ENCODE assay signal across 20 cellular contexts in the genomic region with DNA sequence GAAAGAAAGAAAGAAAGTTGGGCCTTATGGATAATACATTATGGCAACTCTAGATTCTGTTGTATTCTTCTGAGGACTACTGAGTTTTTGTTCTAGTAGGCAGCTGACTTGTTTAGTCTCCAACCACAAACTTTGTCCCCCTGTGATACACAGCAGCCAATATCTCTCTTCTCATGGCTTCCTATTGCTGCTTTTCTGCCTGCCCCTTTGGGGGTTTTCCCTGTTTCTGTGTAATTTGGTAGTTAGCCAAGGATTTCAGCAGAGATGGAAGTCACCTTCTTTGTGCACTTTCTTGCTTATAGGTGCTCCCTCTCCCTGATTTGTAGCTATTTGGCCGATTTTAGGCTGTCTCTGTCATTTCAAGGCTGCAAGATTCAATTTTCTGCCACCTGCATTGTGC.
"Had no signal": no experiment of that assay in that cellular context is flagged by ENCODE, and none has a peak within 500 bp of the region (broad histone marks: within the 10 kb centered on the region; RNA-seq: fewer than 3 reads in every experiment).

No MANE protein-coding gene starts in this region.

- ATAC-seq: activated T-cell treated with anti-CD3 and anti-CD28 coated beads, Interleukin-2, amount 50 U/mL, for 4 hours; foreskin keratinocyte; upper lobe of right lung had no signal

- H3K9me3 ChIP-seq: upper lobe of right lung had no signal

- H3K4me3 Mint-ChIP-seq: activated naive CD8-positive, alpha-beta T cell treated with anti-CD3 and anti-CD28 coated beads, Interleukin-2, amount 10 ng/mL, durations not matched to agents 7 days and 5 days; activated T-cell treated with anti-CD3 and anti-CD28 coated beads, Interleukin-2, amount 50 U/mL, for 4 hours; naive thymus-derived CD8-positive, alpha-beta T cell had no signal

- H3K4me3 ChIP-seq: upper lobe of right lung had no signal

- H3K27me3 ChIP-seq: foreskin keratinocyte, upper lobe of right lung had no signal

- DNase-seq: activated CD4-positive, alpha-beta T cell treated with anti-CD3 and anti-CD28 coated beads for 4 hours; activated CD4-positive, alpha-beta T cell treated with anti-CD3 and anti-CD28 coated beads, Interleukin-2, amount 50 U/mL, for 48 hours; activated CD4-positive, CD25-positive, alpha-beta regulatory T cell; activated CD8-positive, alpha-beta memory T cell treated with anti-CD3 and anti-CD28 coated beads, Interleukin-2, amount 50 U/mL, for 48 hours; activated naive CD4-positive, alpha-beta T cell; activated naive CD8-positive, alpha-beta T cell treated with anti-CD3 and anti-CD28 coated beads, Interleukin-2, amount 10 ng/mL, durations not matched to agents 7 days and 5 days; activated T-cell treated with anti-CD3 and anti-CD28 coated beads, Interleukin-2, amount 50 U/mL, for 4 hours; amniotic stem cell; cerebellar nuclear complex; cortex of kidney; erythroblast; foreskin keratinocyte; kidney glomerular epithelial cell; mesenchymal stem cell; naive thymus-derived CD8-positive, alpha-beta T cell; stimulated activated CD4-positive, alpha-beta T cell treated with anti-CD3 and anti-CD28 coated beads, Interleukin-4, amount 100 ng/mL, for 24 hours; stimulated activated naive CD4-positive, alpha-beta T cell treated with Interleukin-2 at 50 U/mL for 16 hours; upper lobe of right lung had no signal

- H3K27ac Mint-ChIP-seq: activated naive CD8-positive, alpha-beta T cell treated with anti-CD3 and anti-CD28 coated beads, Interleukin-2, amount 10 ng/mL, durations not matched to agents 7 days and 5 days; activated T-helper 2 cell treated with anti-CD3 and anti-CD28 coated beads, Interferon-gamma antibody, Interleukin-2, Interleukin-4, amounts not matched to agents 10 μg/mL and 5 μg/mL and 100 μg/mL, durations not matched to agents 14 hours and 24 hours and 36 hours; progenitor cell of endocrine pancreas had no signal

- H3K4me1 ChIP-seq: foreskin keratinocyte, upper lobe of right lung had no signal

- H3K36me3 ChIP-seq: upper lobe of right lung had no signal
